2 cellular contexts compared by ENCODE assay signal in genomic region chr5:173152547-173152946, GRCh38.
A peak's percentile ranks its signal among the peaks of the same experiment; 100 is the strongest.
TF ChIP-seq lines count a peak whose summit lies in the region.

No MANE protein-coding gene starts in this region.

TF ChIP-seq in HepG2, 621 proteins besides CTCF, POLR2A, EP300 and RAD21:
- peak; percentile 74 for TF ChIP-seq MAFF (IDR thresholded peaks at IDR 0.05; ENCODE audit: low read depth, low read length)
- no peak for TF ChIP-seq MZF1 (CRISPR knock-in tag; IDR thresholded peaks at IDR 0.05; ENCODE audit: borderline replicate concordance)
- no peak for TF ChIP-seq ZBTB40 (IDR thresholded peaks at IDR 0.05)
- TF ChIP-seq ZBTB40 (CRISPR knock-in tag; IDR thresholded peaks at IDR 0.05), result no peak
- TF ChIP-seq ZMAT3 (CRISPR knock-in tag; conservative IDR thresholded peaks at IDR 0.05), result no peak
- TF ChIP-seq MAFK (conservative IDR thresholded peaks at IDR 0.05 in 1 of 2, IDR thresholded peaks at IDR 0.05 in 1 of 2; ENCODE audit: low read length in 2 of 2), result peak; percentile 50 to 77; a peak in 3 of 4 replicates

TF ChIP-seq in K562, 482 proteins besides CTCF, POLR2A, EP300 and RAD21:
- no peak for TF ChIP-seq BCL6 (CRISPR knock-in tag; IDR thresholded peaks at IDR 0.05)
- TF ChIP-seq ILF3 (IDR thresholded peaks at IDR 0.05; ENCODE audit: borderline replicate concordance), result no peak
- TF ChIP-seq ZNF146 (CRISPR knock-in tag; IDR thresholded peaks at IDR 0.05; ENCODE audit: unreplicated experiment), result no peak
- no peak for TF ChIP-seq NELFE (IDR thresholded peaks at IDR 0.05; ENCODE audit: insufficient read depth, insufficient read length)
- TF ChIP-seq C11orf30 (IDR thresholded peaks at IDR 0.05; ENCODE audit: low read depth), result peak; percentile 51; the same call in 1 of the 2 replicates
- no peak for TF ChIP-seq ZNF408 (CRISPR knock-in tag; IDR thresholded peaks at IDR 0.05; ENCODE audit: low read depth)
- TF ChIP-seq ZNF124 (CRISPR knock-in tag; IDR thresholded peaks at IDR 0.05), result no peak
- TF ChIP-seq NEUROD1 (IDR thresholded peaks at IDR 0.05; ENCODE audit: borderline replicate concordance, low read depth, low read length, partially characterized antibody), result no peak
- TF ChIP-seq MAFG (tag; conservative IDR thresholded peaks at IDR 0.05), result peak; percentile 57; the same call in 1 of the 2 replicates
- peak; percentile 79 for TF ChIP-seq ZNF316 (IDR thresholded peaks at IDR 0.05)
- TF ChIP-seq NFYB (IDR thresholded peaks at IDR 0.05; ENCODE audit: extremely low read depth, insufficient read length), result no peak
